19 cellular contexts compared by ENCODE assay signal in genomic region chr1:118927421-118927820, GRCh38.
"Had no signal": no experiment of that assay in that cellular context is flagged by ENCODE, and none has a peak within 500 bp of the region (broad histone marks: within the 10 kb centered on the region; RNA-seq: fewer than 3 reads in every experiment).

No MANE protein-coding gene starts in this region.

- H3K27ac Mint-ChIP-seq: naive thymus-derived CD4-positive, alpha-beta T cell; nephron progenitor cell; type B pancreatic cell had no signal

- H3K9me3 ChIP-seq: heart left ventricle, right atrium auricular region, sigmoid colon had no signal

- H3K4me1 ChIP-seq: heart left ventricle, right atrium auricular region, sigmoid colon had no signal

- H3K27me3 ChIP-seq: heart left ventricle, right atrium auricular region, sigmoid colon had no signal

- H3K4me3 Mint-ChIP-seq: naive thymus-derived CD4-positive, alpha-beta T cell; nephron progenitor cell; type B pancreatic cell had no signal

- H3K4me1 Mint-ChIP-seq: naive thymus-derived CD4-positive, alpha-beta T cell had no signal

- DNase-seq: cortex of kidney; dorsolateral prefrontal cortex; effector CD8-positive, alpha-beta T cell; foreskin melanocyte; heart left ventricle; hippocampal formation; left colon; left ventricle myocardium superior; mesenchymal stem cell; midbrain; naive thymus-derived CD4-positive, alpha-beta T cell; nephron progenitor cell; sigmoid colon; small intestine; stimulated activated CD4-positive, alpha-beta T cell treated with anti-CD3 and anti-CD28 coated beads, Interleukin-2, amount 100 ng/mL, for 48 hours; stimulated activated naive CD4-positive, alpha-beta T cell treated with Interleukin-2 at 50 U/mL for 16 hours had no signal

- H3K27ac ChIP-seq: dorsolateral prefrontal cortex, heart left ventricle, right atrium auricular region, sigmoid colon had no signal

- H3K9me3 Mint-ChIP-seq: nephron progenitor cell, type B pancreatic cell had no signal

- H3K36me3 Mint-ChIP-seq: naive thymus-derived CD4-positive, alpha-beta T cell; type B pancreatic cell had no signal

- H3K36me3 ChIP-seq: heart left ventricle, right atrium auricular region, sigmoid colon had no signal

- H3K4me3 ChIP-seq: dorsolateral prefrontal cortex, heart left ventricle, lung, right atrium auricular region, sigmoid colon had no signal
